ENCODE assay signal across 38 cellular contexts in the genomic region with DNA sequence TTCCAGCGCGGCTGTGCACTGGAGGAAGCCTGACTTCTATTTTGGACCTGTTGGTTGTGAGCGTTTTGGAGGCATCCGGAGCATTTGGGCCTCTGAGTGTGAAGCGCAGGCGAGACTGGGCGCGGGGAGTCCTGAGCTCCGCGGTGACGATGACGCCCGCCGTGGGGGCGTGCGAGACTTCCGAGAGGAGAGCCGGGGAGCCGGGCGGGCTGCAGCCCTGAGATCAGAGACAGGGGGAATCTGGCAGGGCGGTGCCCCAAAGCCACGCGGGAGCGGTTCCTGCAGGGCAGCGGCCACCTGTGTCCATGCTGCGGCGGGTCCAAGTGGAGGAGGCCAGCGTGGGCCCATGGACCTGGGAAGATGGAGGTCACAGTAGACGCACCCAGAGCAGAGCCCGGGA.
"Had no signal": no experiment of that assay in that cellular context is flagged by ENCODE, and none has a peak within 500 bp of the region (broad histone marks: within the 10 kb centered on the region; RNA-seq: fewer than 3 reads in every experiment).

No MANE protein-coding gene starts in this region.

- H3K4me1 Mint-ChIP-seq: activated B cell treated with CpG ODN at 0.5 μM for 24 hours; activated naive CD4-positive, alpha-beta T cell treated with anti-CD3 and anti-CD28 coated beads, Interleukin-2, amount 10 ng/mL, durations not matched to agents 7 days and 5 days; activated naive CD4-positive, alpha-beta T cell treated with anti-CD3 and anti-CD28 coated beads, Interleukin-2, amount 50 U/mL, for 24 hours; activated naive CD8-positive, alpha-beta T cell treated with anti-CD3 and anti-CD28 coated beads, Interleukin-2, amount 10 ng/mL, durations not matched to agents 7 days and 5 days had no signal

- H3K27me3 Mint-ChIP-seq: activated CD4-positive, alpha-beta T cell treated with anti-CD3 and anti-CD28 coated beads, Interleukin-2, amount 10 ng/mL, durations not matched to agents 24 days and 14 days; activated naive CD8-positive, alpha-beta T cell; activated naive CD8-positive, alpha-beta T cell treated with anti-CD3 and anti-CD28 coated beads, Interleukin-2, amount 50 U/mL, for 24 hours; central memory CD8-positive, alpha-beta T cell had no signal

- H3K36me3 Mint-ChIP-seq: activated CD4-positive, alpha-beta memory T cell treated with anti-CD3 and anti-CD28 coated beads for 36 hours; activated naive CD4-positive, alpha-beta T cell treated with anti-CD3 and anti-CD28 coated beads, Interleukin-2, amount 10 ng/mL, durations not matched to agents 7 days and 5 days; activated naive CD4-positive, alpha-beta T cell treated with anti-CD3 and anti-CD28 coated beads, Interleukin-2, amount 50 U/mL, for 24 hours; activated naive CD8-positive, alpha-beta T cell; activated naive CD8-positive, alpha-beta T cell treated with anti-CD3 and anti-CD28 coated beads, Interleukin-2, amount 10 ng/mL, durations not matched to agents 7 days and 5 days had no signal

- H3K36me3 ChIP-seq: ascending aorta, cardiac muscle cell had no signal

- H3K27me3 ChIP-seq: ascending aorta, cardiac muscle cell had no signal

- H3K4me3 ChIP-seq: ascending aorta, cardiac muscle cell had no signal

- H3K27ac ChIP-seq: ascending aorta, cardiac muscle cell, VCaP had no signal

- H3K9me3 Mint-ChIP-seq: activated CD4-positive, alpha-beta T cell treated with anti-CD3 and anti-CD28 coated beads, Interleukin-2, amount 10 ng/mL, durations not matched to agents 24 days and 14 days; activated naive CD8-positive, alpha-beta T cell treated with anti-CD3 and anti-CD28 coated beads, Interleukin-2, amount 10 ng/mL, durations not matched to agents 7 days and 5 days; activated naive CD8-positive, alpha-beta T cell treated with anti-CD3 and anti-CD28 coated beads, Interleukin-2, amount 50 U/mL, for 24 hours; activated T-cell treated with anti-CD3 and anti-CD28 coated beads, Interleukin-2, amount 50 U/mL, for 4 hours; activated T-helper 2 cell treated with anti-CD3 and anti-CD28 coated beads, Interferon-gamma antibody, Interleukin-2, Interleukin-4, amounts not matched to agents 10 μg/mL and 5 μg/mL and 100 μg/mL, durations not matched to agents 14 hours and 24 hours and 36 hours; central memory CD8-positive, alpha-beta T cell; T-helper 1 cell treated with Interleukin-12 subunit alpha and Interleukin-12 subunit beta and Interleukin-4 antibody, amounts not matched to agents 30 μg/mL and 1 μg/mL, for 36 hours; T-helper 2 cell treated with Interferon-gamma antibody and Interleukin-4, amounts not matched to agents 5 μg/mL and 100 μg/mL, for 36 hours had no signal

- FAIRE-seq: bronchial epithelial cell, TTC549 had no signal

- ATAC-seq: activated CD8-positive, alpha-beta T cell treated with anti-CD3 and anti-CD28 coated beads for 36 hours; activated naive CD8-positive, alpha-beta T cell treated with anti-CD3 and anti-CD28 coated beads, Interleukin-2, amount 50 U/mL, for 24 hours; activated T-cell treated with anti-CD3 and anti-CD28 coated beads, Interleukin-2, amount 50 U/mL, for 4 hours; activated T-cell treated with anti-CD3 and anti-CD28 coated beads, Interleukin-2, amount 50 U/mL, for 72 hours had no signal

- H3K9me3 ChIP-seq: ascending aorta had no signal

- H3K27ac Mint-ChIP-seq: activated B cell treated with CpG ODN at 0.5 μM for 24 hours; activated CD4-positive, alpha-beta memory T cell treated with anti-CD3 and anti-CD28 coated beads for 36 hours; activated CD4-positive, alpha-beta T cell treated with anti-CD3 and anti-CD28 coated beads, Interleukin-2, amount 10 ng/mL, durations not matched to agents 24 days and 14 days; activated CD8-positive, alpha-beta T cell treated with anti-CD3 and anti-CD28 coated beads for 36 hours; activated naive CD4-positive, alpha-beta T cell treated with anti-CD3 and anti-CD28 coated beads, Interleukin-2, amount 10 ng/mL, durations not matched to agents 7 days and 5 days; activated naive CD4-positive, alpha-beta T cell treated with anti-CD3 and anti-CD28 coated beads, Interleukin-2, amount 50 U/mL, for 24 hours; activated naive CD8-positive, alpha-beta T cell; activated naive CD8-positive, alpha-beta T cell treated with anti-CD3 and anti-CD28 coated beads, Interleukin-2, amount 10 ng/mL, durations not matched to agents 7 days and 5 days; activated naive CD8-positive, alpha-beta T cell treated with anti-CD3 and anti-CD28 coated beads, Interleukin-2, amount 50 U/mL, for 24 hours; activated T-cell treated with anti-CD3 and anti-CD28 coated beads, Interleukin-2, amount 50 U/mL, for 72 hours; activated T-helper 1 cell treated with anti-CD3 and anti-CD28 coated beads, Interleukin-12 subunit alpha, Interleukin-12 subunit beta, Interleukin-2, Interleukin-4 antibody, amounts not matched to agents 30 ng/mL and 10 ng/mL and 1 ng/mL, durations not matched to agents 14 hours and 24 hours and 36 hours; activated T-helper 2 cell treated with anti-CD3 and anti-CD28 coated beads, Interferon-gamma antibody, Interleukin-2, Interleukin-4, amounts not matched to agents 10 μg/mL and 5 μg/mL and 100 μg/mL, durations not matched to agents 14 hours and 24 hours and 36 hours; T-helper 1 cell treated with Interleukin-12 subunit alpha and Interleukin-12 subunit beta and Interleukin-4 antibody, amounts not matched to agents 30 μg/mL and 1 μg/mL, for 36 hours; T-helper 2 cell treated with Interferon-gamma antibody and Interleukin-4, amounts not matched to agents 5 μg/mL and 100 μg/mL, for 36 hours had no signal

- H3K4me3 Mint-ChIP-seq: activated B cell treated with CpG ODN at 0.5 μM for 24 hours; activated CD4-positive, alpha-beta memory T cell treated with anti-CD3 and anti-CD28 coated beads for 36 hours; activated CD4-positive, alpha-beta T cell treated with anti-CD3 and anti-CD28 coated beads, Interleukin-2, amount 10 ng/mL, durations not matched to agents 24 days and 14 days; activated CD8-positive, alpha-beta T cell treated with anti-CD3 and anti-CD28 coated beads for 36 hours; activated naive CD4-positive, alpha-beta T cell treated with anti-CD3 and anti-CD28 coated beads, Interleukin-2, amount 10 ng/mL, durations not matched to agents 7 days and 5 days; activated naive CD4-positive, alpha-beta T cell treated with anti-CD3 and anti-CD28 coated beads, Interleukin-2, amount 50 U/mL, for 24 hours; activated naive CD8-positive, alpha-beta T cell; activated naive CD8-positive, alpha-beta T cell treated with anti-CD3 and anti-CD28 coated beads, Interleukin-2, amount 10 ng/mL, durations not matched to agents 7 days and 5 days; activated naive CD8-positive, alpha-beta T cell treated with anti-CD3 and anti-CD28 coated beads, Interleukin-2, amount 50 U/mL, for 24 hours; activated T-cell treated with anti-CD3 and anti-CD28 coated beads, Interleukin-2, amount 50 U/mL, for 4 hours; activated T-cell treated with anti-CD3 and anti-CD28 coated beads, Interleukin-2, amount 50 U/mL, for 72 hours; activated T-helper 1 cell treated with anti-CD3 and anti-CD28 coated beads, Interleukin-12 subunit alpha, Interleukin-12 subunit beta, Interleukin-2, Interleukin-4 antibody, amounts not matched to agents 30 ng/mL and 10 ng/mL and 1 ng/mL, durations not matched to agents 14 hours and 24 hours and 36 hours; brain; central memory CD8-positive, alpha-beta T cell; T-helper 1 cell treated with Interleukin-12 subunit alpha and Interleukin-12 subunit beta and Interleukin-4 antibody, amounts not matched to agents 30 μg/mL and 1 μg/mL, for 36 hours; T-helper 2 cell treated with Interferon-gamma antibody and Interleukin-4, amounts not matched to agents 5 μg/mL and 100 μg/mL, for 36 hours had no signal

- DNase-seq: activated B cell treated with CpG ODN at 0.5 μM for 24 hours; activated CD4-positive, alpha-beta memory T cell treated with anti-CD3 and anti-CD28 coated beads for 36 hours; activated CD4-positive, alpha-beta T cell treated with anti-CD3 and anti-CD28 coated beads for 4 hours; activated CD4-positive, alpha-beta T cell treated with anti-CD3 and anti-CD28 coated beads, Interleukin-2, amount 10 ng/mL, durations not matched to agents 24 days and 14 days; activated CD4-positive, alpha-beta T cell treated with anti-CD3 and anti-CD28 coated beads, Interleukin-2, amount 50 U/mL, for 1 hour; activated CD4-positive, alpha-beta T cell treated with anti-CD3 and anti-CD28 coated beads, Interleukin-2, amount 50 U/mL, for 4 hours; activated CD4-positive, CD25-positive, alpha-beta regulatory T cell treated with anti-CD3 and anti-CD28 coated beads, Interleukin-2, amount 50 U/mL, for 72 hours; activated CD8-positive, alpha-beta memory T cell treated with anti-CD3 and anti-CD28 coated beads, Interleukin-2, amount 50 U/mL, for 4 hours; activated CD8-positive, alpha-beta T cell treated with anti-CD3 and anti-CD28 coated beads for 36 hours; activated effector memory CD4-positive, alpha-beta T cell treated with Interleukin-2 at 50 U/mL for 16 hours; activated gamma-delta T cell; activated naive CD4-positive, alpha-beta T cell treated with anti-CD3 and anti-CD28 coated beads, Interleukin-2, amount 10 ng/mL, durations not matched to agents 7 days and 5 days; activated naive CD4-positive, alpha-beta T cell treated with Interleukin-2 at 50 U/mL for 16 hours; activated naive CD8-positive, alpha-beta T cell treated with anti-CD3 and anti-CD28 coated beads, Interleukin-2, amount 10 ng/mL, durations not matched to agents 7 days and 5 days; activated naive CD8-positive, alpha-beta T cell treated with anti-CD3 and anti-CD28 coated beads, Interleukin-2, amount 50 U/mL, for 24 hours; activated T-cell treated with anti-CD3 and anti-CD28 coated beads for 4 hours; activated T-cell treated with anti-CD3 and anti-CD28 coated beads, Interleukin-2, amount 50 U/mL, for 1 hour; activated T-cell treated with anti-CD3 and anti-CD28 coated beads, Interleukin-2, amount 50 U/mL, for 4 hours; activated T-cell treated with anti-CD3 and anti-CD28 coated beads, Interleukin-2, amount 50 U/mL, for 72 hours; amygdala; caudate nucleus; cerebellar nuclear complex; T-helper 1 cell; T-helper 2 cell; T-helper 9 cell had no signal
